Comparison of ENCODE assay signal across 8 cellular contexts in the genomic region with DNA sequence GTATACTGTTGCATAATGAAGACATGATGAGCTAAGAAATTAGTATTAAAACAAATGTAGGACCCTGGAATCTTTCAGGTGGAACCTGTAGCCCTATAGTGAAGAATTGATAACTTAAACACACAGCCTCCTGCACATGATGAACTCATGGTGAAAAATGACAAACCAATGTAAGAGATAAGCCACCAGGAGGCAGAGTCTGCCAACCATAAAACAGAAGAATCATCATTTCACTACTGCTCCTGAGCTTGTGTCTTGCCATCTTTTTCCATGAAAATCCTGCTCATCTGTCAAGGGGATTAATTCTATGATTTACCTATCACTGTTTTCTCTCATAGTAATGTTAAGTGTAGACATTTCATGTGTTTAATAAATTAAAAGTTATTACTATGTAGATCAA.
DNase-seq lines count a peak whose midpoint lies in the region; ATAC-seq, FAIRE-seq and TF ChIP-seq lines count a peak whose summit lies in the region.

No MANE protein-coding gene starts in this region.

- H3K4me2 ChIP-seq in Loucy (ENCODE audit: low read depth, low read length, poor library complexity, severe bottlenecking) = no peak overlapping the region

- H3K9me3 ChIP-seq in Loucy (ENCODE audit: insufficient read depth, low read depth, low read length) = no peaks in the 10 kb centered on the region
- H3K9me3 ChIP-seq in mucosa of descending colon = no peaks in the 10 kb centered on the region
- H3K9me3 ChIP-seq in aorta (ENCODE audit: control insufficient read depth, low read length) = no peaks in the 10 kb centered on the region
- H3K9me3 ChIP-seq in naive thymus-derived CD4-positive, alpha-beta T cell (ENCODE audit: control insufficient read depth in 2 of 3, low read length in 3 of 3) = no peaks in the 10 kb centered on the region

- CTCF ChIA-PET in naive thymus-derived CD4-positive, alpha-beta T cell (lab: Charles Lee) = no interaction called here

- H3K4me3 Mint-ChIP-seq in CD14-positive monocyte = no peak overlapping the region
- no peak overlapping the region for H3K4me3 Mint-ChIP-seq in naive thymus-derived CD4-positive, alpha-beta T cell

- H3K27ac ChIP-seq in aorta (ENCODE audit: low read depth in 1 of 2, low read length in 2 of 2) = no peak overlapping the region
- H3K27ac ChIP-seq in naive thymus-derived CD4-positive, alpha-beta T cell (ENCODE audit: low read depth, low read length) = no peak overlapping the region

- peaks cover 0 to 3% (median 0%) of the 10 kb centered on the region in 7 donors for H3K9me3 Mint-ChIP-seq in CD14-positive monocyte
- H3K9me3 Mint-ChIP-seq in naive thymus-derived CD4-positive, alpha-beta T cell = peaks cover 0 to 9% (median 0%) of the 10 kb centered on the region in 11 donors

- no peaks in the 10 kb centered on the region for H3K27me3 ChIP-seq in Loucy (ENCODE audit: insufficient read depth, low read length, poor library complexity, severe bottlenecking)
- no peaks in the 10 kb centered on the region for H3K27me3 ChIP-seq in bronchial epithelial cell (ENCODE audit: control insufficient read depth, insufficient read depth, low read length)
- no peaks in the 10 kb centered on the region for H3K27me3 ChIP-seq in aorta (ENCODE audit: control insufficient read depth in 1 of 2, insufficient read depth in 2 of 2, low read length in 1 of 2)
- no peaks in the 10 kb centered on the region for H3K27me3 ChIP-seq in naive thymus-derived CD4-positive, alpha-beta T cell (ENCODE audit: control insufficient read depth in 2 of 2, insufficient read depth in 2 of 2, low read length in 2 of 2)

- no peak for FAIRE-seq in bronchial epithelial cell (lab: Jason Lieb, UNC)

- no peaks in the 10 kb centered on the region for H3K79me2 ChIP-seq in Loucy (ENCODE audit: insufficient read depth, low read length)

- TF ChIP-seq CTCF in CD14-positive monocyte (IDR thresholded peaks at IDR 0.05) = peak; percentile 52
- TF ChIP-seq CTCF in Loucy (conservative IDR thresholded peaks at IDR 0.05; ENCODE audit: low read length) = peak; percentile 45; the same call in 1 of the 2 replicates
- TF ChIP-seq CTCF in bronchial epithelial cell (IDR thresholded peaks at IDR 0.05; ENCODE audit: insufficient read depth, low read length, severe bottlenecking) = peak; percentile 43
- no peak for TF ChIP-seq CTCF in mucosa of descending colon (IDR thresholded peaks at IDR 0.05)

- peak; percentile 18 for ATAC-seq in mucosa of descending colon
- ATAC-seq in GM21529 (IDR thresholded peaks at IDR 0.05; ENCODE audit: unreplicated experiment) = no peak
- no peak for ATAC-seq in aorta (ENCODE audit: low FRiP score)
- ATAC-seq in naive thymus-derived CD4-positive, alpha-beta T cell = no peak

- no peaks in the 10 kb centered on the region for H3F3A ChIP-seq in Loucy (ENCODE audit: low read depth)

- H3K9ac ChIP-seq in Loucy (ENCODE audit: low read depth, low read length, poor library complexity, severe bottlenecking) = no peak overlapping the region

- DNase-seq in CD14-positive monocyte (ENCODE audit: low spot score) = no peak
- peak; percentile 37 for DNase-seq in bronchial epithelial cell (ENCODE audit: low read depth)
- peak in 1 of 3 donors; percentile 41 for DNase-seq in mucosa of descending colon
- no peak for DNase-seq in aorta
- DNase-seq in activated naive CD4-positive, alpha-beta T cell (lab: John Stamatoyannopoulos, UW) = no peak
- DNase-seq in naive thymus-derived CD4-positive, alpha-beta T cell = no peak

- no peak overlapping the region for H2AFZ ChIP-seq in Loucy (ENCODE audit: low read length)

- no peaks in the 10 kb centered on the region for H3K9me2 ChIP-seq in Loucy (replicated peaks; ENCODE audit: low read depth, low read length)

- H3K36me3 ChIP-seq in Loucy (ENCODE audit: insufficient read depth, low read length) = no peaks in the 10 kb centered on the region
- no peaks in the 10 kb centered on the region for H3K36me3 ChIP-seq in bronchial epithelial cell (ENCODE audit: control insufficient read depth, insufficient read depth, low read length)
- H3K36me3 ChIP-seq in mucosa of descending colon (ENCODE audit: low read depth) = no peaks in the 10 kb centered on the region
- no peaks in the 10 kb centered on the region for H3K36me3 ChIP-seq in aorta (ENCODE audit: control insufficient read depth in 1 of 2, insufficient read depth in 2 of 2, low read length in 1 of 2)
- H3K36me3 ChIP-seq in naive thymus-derived CD4-positive, alpha-beta T cell (ENCODE audit: control insufficient read depth in 2 of 3, insufficient read depth in 3 of 3, low read length in 3 of 3) = no peaks in the 10 kb centered on the region

- intact Hi-C loops in CD14-positive monocyte (cut with micrococcal nuclease) (loop anchor here in 1 of 2 donors (10.0 kb wide), 1 partner anchor 372 kb away; no protein-coding TSS in a partner anchor), mucosa of descending colon (cut with DNase I, micrococcal nuclease) (no loop called here), aorta (cut with DNase I) (loop anchor here (5.0 to 10.0 kb wide), 6 partner anchors 372 to 1442 kb away; a partner anchor contains a TSS)
- intact Hi-C loops in naive thymus-derived CD4-positive, alpha-beta T cell (cut with micrococcal nuclease) = no loop called here

- H3K4me3 ChIP-seq in Loucy (ENCODE audit: low read length, poor library complexity, severe bottlenecking) (no peak overlapping the region), bronchial epithelial cell (ENCODE audit: low read depth, low read length) (no peak overlapping the region), mucosa of descending colon (no peak overlapping the region), aorta (ENCODE audit: low read length in 2 of 2) (no peak overlapping the region)
- H3K4me3 ChIP-seq in naive thymus-derived CD4-positive, alpha-beta T cell (ENCODE audit: low read length) = no peak overlapping the region

- H3K4me1 ChIP-seq in Loucy (ENCODE audit: insufficient read depth, low read length, poor library complexity, severe bottlenecking) (no peaks in the 10 kb centered on the region), mucosa of descending colon (ENCODE audit: low read depth) (no peaks in the 10 kb centered on the region), aorta (ENCODE audit: control insufficient read depth in 1 of 2, insufficient read depth in 2 of 2, low read length in 2 of 2) (no peaks in the 10 kb centered on the region)
- no peaks in the 10 kb centered on the region for H3K4me1 ChIP-seq in naive thymus-derived CD4-positive, alpha-beta T cell (ENCODE audit: control insufficient read depth in 2 of 2, insufficient read depth in 2 of 2, low read length in 2 of 2)

- POLR2A ChIA-PET in naive thymus-derived CD4-positive, alpha-beta T cell (lab: Charles Lee) = no interaction called here

- no peaks in the 10 kb centered on the region for H4K20me1 ChIP-seq in Loucy (ENCODE audit: insufficient read depth, low read length, poor library complexity, severe bottlenecking)

- H3K27me3 Mint-ChIP-seq in CD14-positive monocyte (ENCODE audit: low read depth in 3 of 3) = peaks cover 0 to 5% (median 0%) of the 10 kb centered on the region in 3 donors
- no peaks in the 10 kb centered on the region for H3K27me3 Mint-ChIP-seq in naive thymus-derived CD4-positive, alpha-beta T cell

- no peaks in the 10 kb centered on the region for H3K4me1 Mint-ChIP-seq in CD14-positive monocyte
- no peaks in the 10 kb centered on the region for H3K4me1 Mint-ChIP-seq in naive thymus-derived CD4-positive, alpha-beta T cell

- H3K36me3 Mint-ChIP-seq in CD14-positive monocyte = no peaks in the 10 kb centered on the region
- no peaks in the 10 kb centered on the region for H3K36me3 Mint-ChIP-seq in naive thymus-derived CD4-positive, alpha-beta T cell

- H3K27ac Mint-ChIP-seq in CD14-positive monocyte = no peak overlapping the region
- H3K27ac Mint-ChIP-seq in naive thymus-derived CD4-positive, alpha-beta T cell = no peak overlapping the region

Comparison
In these comparisons a context has a peak if more than half of its experiments do, and no peak if none do; other contexts are left out.
1. intact Hi-C loops: an anchor here in aorta (5.0 to 10.0 kb wide); none called in mucosa of descending colon and naive thymus-derived CD4-positive, alpha-beta T cell.